9 cellular contexts compared by ENCODE assay signal in the genomic region with DNA sequence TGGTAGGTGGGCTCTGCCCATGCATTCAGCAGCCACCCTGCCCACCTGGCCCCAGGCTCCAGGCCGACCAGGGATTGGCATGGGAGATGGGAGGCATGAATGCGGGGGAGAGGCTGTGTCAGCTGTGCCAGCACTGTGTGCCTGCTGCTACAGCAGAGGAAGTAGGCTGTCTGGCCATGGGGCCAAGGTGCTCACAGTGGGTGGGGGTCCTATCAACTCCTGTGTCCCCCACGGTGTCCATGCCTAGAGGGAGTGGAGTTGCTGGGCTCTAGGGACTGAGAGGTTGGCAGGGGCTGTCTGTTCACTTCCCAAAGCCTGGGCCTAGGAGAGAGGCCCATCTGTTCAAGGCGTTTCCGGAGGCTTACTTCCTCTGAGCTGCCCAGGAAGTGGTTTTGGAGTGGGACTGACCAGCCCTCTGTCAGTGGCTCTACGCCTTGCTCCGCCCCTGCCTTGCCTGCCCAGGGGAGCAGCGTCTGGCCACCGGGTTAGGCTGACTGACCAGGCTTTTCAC. TPM values are rescaled to one million over a fixed set of nuclear protein-coding genes. Genes with fewer than 3 reads are reported as not detected.
DNase-seq lines count a peak whose midpoint lies in the region; ATAC-seq and TF ChIP-seq lines count a peak whose summit lies in the region.
"Had no signal": no experiment of that assay in that cellular context is flagged by ENCODE, and none has a peak within 500 bp of the region (broad histone marks: within the 10 kb centered on the region; RNA-seq: fewer than 3 reads in every experiment).

No MANE protein-coding gene starts in this region.

- DNase-seq in RPMI7951 (ENCODE audit: low read depth) (peak; percentile 92), fibroblast of the aortic adventitia (ENCODE audit: low read depth) (peak; percentile 74), renal cortical epithelial cell (ENCODE audit: low read depth) (peak; percentile 33), NK-92 (lab: John Stamatoyannopoulos, UW; ENCODE audit: unreplicated experiment) (no peak), NCI-H1694 (lab: John Stamatoyannopoulos, UW) (no peak)
- no peak for DNase-seq in activated CD8-positive, alpha-beta T cell treated with anti-CD3 and anti-CD28 coated beads for 36 hours

- no peak for ATAC-seq in GM18517 (IDR thresholded peaks at IDR 0.05; ENCODE audit: unreplicated experiment)
- ATAC-seq in activated CD8-positive, alpha-beta T cell treated with anti-CD3 and anti-CD28 coated beads for 36 hours: no peak

- H3K4me1 Mint-ChIP-seq in activated CD8-positive, alpha-beta T cell treated with anti-CD3 and anti-CD28 coated beads for 36 hours (ENCODE audit: low read depth): peaks cover 51% of the 10 kb centered on the region

- POLR2A ChIA-PET in activated CD8-positive, alpha-beta T cell treated with anti-CD3 and anti-CD28 coated beads for 36 hours (lab: Charles Lee): no interaction called here

- H3K9me3 Mint-ChIP-seq in activated CD8-positive, alpha-beta T cell treated with anti-CD3 and anti-CD28 coated beads for 36 hours: no peaks in the 10 kb centered on the region
- H3K9me3 Mint-ChIP-seq: nephron had no signal

- intact Hi-C loops in activated CD8-positive, alpha-beta T cell treated with anti-CD3 and anti-CD28 coated beads for 36 hours (cut with micrococcal nuclease): no loop called here

- H3K4me3 Mint-ChIP-seq in activated CD8-positive, alpha-beta T cell treated with anti-CD3 and anti-CD28 coated beads for 36 hours: no peak overlapping the region

- H3K4me3 ChIP-seq in GM12875 (ENCODE audit: low read depth, low read length) (peak overlapping the region; percentile 36), fibroblast of the aortic adventitia (ENCODE audit: low read depth, low read length) (peak overlapping the region; percentile 25)

- CTCF ChIA-PET in activated CD8-positive, alpha-beta T cell treated with anti-CD3 and anti-CD28 coated beads for 36 hours (lab: Charles Lee): no interaction called here

- no peaks in the 10 kb centered on the region for H3K36me3 Mint-ChIP-seq in activated CD8-positive, alpha-beta T cell treated with anti-CD3 and anti-CD28 coated beads for 36 hours (ENCODE audit: low read depth)

- no peak overlapping the region for H3K27ac Mint-ChIP-seq in activated CD8-positive, alpha-beta T cell treated with anti-CD3 and anti-CD28 coated beads for 36 hours

- no peak for TF ChIP-seq CTCF in GM12875 (IDR thresholded peaks at IDR 0.05; ENCODE audit: borderline replicate concordance, insufficient read depth, low read depth, low read length)
- no peak for TF ChIP-seq CTCF in fibroblast of the aortic adventitia (IDR thresholded peaks at IDR 0.05; ENCODE audit: insufficient read depth, low read length)
- no peak for TF ChIP-seq CTCF in activated CD8-positive, alpha-beta T cell treated with anti-CD3 and anti-CD28 coated beads for 36 hours (IDR thresholded peaks at IDR 0.05)

- no peaks in the 10 kb centered on the region for H3K27me3 Mint-ChIP-seq in activated CD8-positive, alpha-beta T cell treated with anti-CD3 and anti-CD28 coated beads for 36 hours

RNA-seq across cellular contexts. Expression of gene PRKCD, which starts 5.8 kb away (rescaled TPM):
- total RNA-seq in RPMI7951 (2014; rRNA removed; shearing (Covaris generic)): 4.3 and 5.0 TPM in 2 replicates
- total RNA-seq in fibroblast of the aortic adventitia (ENCODE audit: low replicate concordance) (1.6 and 2.9 TPM in 2 replicates), renal cortical epithelial cell (4.0 and 14.1 TPM in 2 replicates)
- 10 to 100 TPM; 18.7 to 21.5 TPM for total RNA-seq in activated CD8-positive, alpha-beta T cell treated with anti-CD3 and anti-CD28 coated beads for 36 hours

RNA-seq across cellular contexts. Expression of gene RFT1, which starts 36.6 kb away (rescaled TPM):
- total RNA-seq in RPMI7951 (2014; rRNA removed; shearing (Covaris generic)): 15.7 and 19.6 TPM in 2 replicates
- total RNA-seq in fibroblast of the aortic adventitia (ENCODE audit: low replicate concordance): 13.9 and 15.4 TPM in 2 replicates
- total RNA-seq in renal cortical epithelial cell: 15.0 and 16.5 TPM in 2 replicates
- total RNA-seq in activated CD8-positive, alpha-beta T cell treated with anti-CD3 and anti-CD28 coated beads for 36 hours: 10 to 100 TPM; 42.5 to 42.9 TPM

Comparison
In these comparisons a context has a peak if more than half of its experiments do, and no peak if none do; other contexts are left out.
1. DNase-seq: peak in RPMI7951 (single experiment), fibroblast of the aortic adventitia (single experiment) and renal cortical epithelial cell (single experiment); none in NK-92 (single experiment), activated CD8-positive, alpha-beta T cell treated with anti-CD3 and anti-CD28 coated beads for 36 hours (single experiment) and NCI-H1694 (single experiment).